ENCODE assay signal across 8 cellular contexts in the genomic region with DNA sequence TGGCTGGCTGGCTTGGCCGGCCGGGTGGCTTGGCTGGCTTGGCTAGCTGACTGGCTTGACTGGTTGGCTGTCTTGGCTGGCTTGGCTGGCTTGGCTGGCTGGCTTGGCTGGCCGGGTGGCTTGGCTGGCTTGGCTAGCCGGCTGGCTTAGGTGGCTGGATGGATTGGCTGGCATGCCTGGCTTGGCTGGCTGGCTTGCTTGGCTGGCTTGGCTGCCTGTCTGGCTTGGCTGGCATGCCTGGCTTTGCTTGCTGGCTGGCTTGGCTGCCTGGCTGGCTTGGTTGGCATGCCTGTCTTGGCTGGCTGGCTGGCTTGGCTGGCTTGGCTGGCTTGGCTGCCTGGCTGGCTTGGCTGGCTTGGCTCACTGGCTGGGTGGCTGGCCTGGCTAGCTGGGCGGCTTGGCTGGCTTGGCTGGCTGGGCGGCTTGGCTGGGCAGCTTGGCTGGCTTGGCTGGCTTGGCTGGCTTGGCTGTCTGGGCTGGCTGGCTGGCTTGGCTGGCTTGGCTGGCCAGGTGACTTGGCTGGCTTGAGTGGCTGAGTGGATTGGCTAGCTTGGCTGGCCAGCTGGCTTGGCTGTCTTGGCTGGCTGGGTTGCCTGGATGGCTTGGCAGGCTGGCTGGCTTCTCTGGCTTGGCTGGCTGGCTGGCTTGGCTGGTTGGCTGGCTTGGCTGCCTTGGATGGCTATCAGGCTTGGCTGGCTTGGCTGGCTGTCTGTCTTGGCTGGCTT.
A peak's percentile ranks its signal among the peaks of the same experiment; 100 is the strongest.
DNase-seq lines count a peak whose midpoint lies in the region; ATAC-seq and TF ChIP-seq lines count a peak whose summit lies in the region.
"Not testable (repeated sequence)": the region's sequence is repeated elsewhere in the genome, so short reads cannot be mapped to it uniquely, and the experiment has no call there.

No MANE protein-coding gene starts in this region.

- not testable (repeated sequence) for TF ChIP-seq CTCF in DND-41 (IDR thresholded peaks at IDR 0.05; ENCODE audit: borderline replicate concordance, extremely low read depth, low read length, poor library complexity, severe bottlenecking); foreskin keratinocyte (conservative IDR thresholded peaks at IDR 0.05); mesothelial cell of epicardium (IDR thresholded peaks at IDR 0.05; ENCODE audit: unreplicated experiment); thoracic aorta (IDR thresholded peaks at IDR 0.05)

- peaks cover 10% of the 10 kb centered on the region for H3K9me3 ChIP-seq in DND-41 (ENCODE audit: insufficient read depth, low read length, severe bottlenecking)
- not testable (repeated sequence) for H3K9me3 ChIP-seq in thoracic aorta

- not testable (repeated sequence) for H3K36me3 Mint-ChIP-seq in mesothelial cell of epicardium

- not testable (repeated sequence) for H3K79me2 ChIP-seq in DND-41 (ENCODE audit: insufficient read depth, low read length)

- H3K4me2 ChIP-seq in DND-41 (ENCODE audit: insufficient read depth, low read length): not testable (repeated sequence)

- H3K36me3 ChIP-seq in DND-41 (ENCODE audit: insufficient read depth, low read length); thoracic aorta: not testable (repeated sequence)

- DNase-seq in DND-41 (peak; percentile 30), T-helper 2 cell (peak in 4 of 5 experiments; percentile 0 to 50 (median 45)), mesothelial cell of epicardium (ENCODE audit: low spot score in 2 of 2, unreplicated experiment in 2 of 2) (peak; percentile 68 to 76), thoracic aorta (ENCODE audit: low spot score) (peak; percentile 50)
- peak; percentile 41 for DNase-seq in activated CD8-positive, alpha-beta memory T cell treated with anti-CD3 and anti-CD28 coated beads, Interleukin-2, amount 50 U/mL, for 4 hours
- DNase-seq in activated naive CD8-positive, alpha-beta T cell treated with anti-CD3 and anti-CD28 coated beads, Interleukin-2, amount 50 U/mL, for 16 hours (ENCODE audit: low read depth, low spot score): peak; percentile 44
- not testable (repeated sequence) for DNase-seq in foreskin keratinocyte
- peak; percentile 10 to 51 for DNase-seq in stimulated activated CD4-positive, alpha-beta T cell treated with anti-CD3 and anti-CD28 coated beads, Interleukin-15, amount 100 ng/mL, for 1 hour (ENCODE audit: low read depth in 1 of 2, low spot score in 1 of 2)

- H3K9me3 Mint-ChIP-seq in mesothelial cell of epicardium: not testable (repeated sequence)

- not testable (repeated sequence) for H3K4me1 ChIP-seq in DND-41 (ENCODE audit: insufficient read depth, low read length); foreskin keratinocyte; thoracic aorta (ENCODE audit: control insufficient read depth in 1 of 2, low read depth in 2 of 2)

- not testable (repeated sequence) for H3K27me3 ChIP-seq in DND-41 (ENCODE audit: insufficient read depth, low read length, poor library complexity); foreskin keratinocyte; thoracic aorta (replicated peaks; ENCODE audit: insufficient read depth)

- H3K4me1 Mint-ChIP-seq in mesothelial cell of epicardium: not testable (repeated sequence)

- not testable (repeated sequence) for ATAC-seq in DND-41 (ENCODE audit: insufficient read depth, low read depth); thoracic aorta (ENCODE audit: insufficient number of reproducible peaks, low FRiP score, low read depth)
- ATAC-seq in foreskin keratinocyte: peak; percentile 29

- not testable (repeated sequence) for H3K27ac Mint-ChIP-seq in mesothelial cell of epicardium

- not testable (repeated sequence) for H3K27me3 Mint-ChIP-seq in mesothelial cell of epicardium (ENCODE audit: low read depth)

- H3K4me3 Mint-ChIP-seq in mesothelial cell of epicardium: not testable (repeated sequence)

- H3K27ac ChIP-seq in DND-41 (ENCODE audit: low read length); foreskin keratinocyte; thoracic aorta: not testable (repeated sequence)

- not testable (repeated sequence) for H3K4me3 ChIP-seq in DND-41 (ENCODE audit: low read depth in 1 of 2, low read length in 2 of 2); thoracic aorta

- not testable (repeated sequence) for H4K20me1 ChIP-seq in DND-41 (ENCODE audit: insufficient read depth, low read length)

- not testable (repeated sequence) for H3K9ac ChIP-seq in DND-41 (ENCODE audit: low read depth, low read length)

- H2AFZ ChIP-seq in DND-41 (ENCODE audit: low read depth, low read length): not testable (repeated sequence)
